ENCODE assay signal across 1 cellular context in genomic region chr16:75175074-75175473, GRCh38.
A peak's percentile ranks its signal among the peaks of the same experiment; 100 is the strongest.
TF ChIP-seq lines count a peak whose summit lies in the region.

No MANE protein-coding gene starts in this region.

TF ChIP-seq in HepG2, 621 proteins besides CTCF, POLR2A, EP300 and RAD21:
- no peak for TF ChIP-seq HOXA3 (CRISPR knock-in tag; IDR thresholded peaks at IDR 0.05)
- TF ChIP-seq ZNF296 (CRISPR knock-in tag; conservative IDR thresholded peaks at IDR 0.05): no peak
- TF ChIP-seq ZNF768 (CRISPR knock-in tag; IDR thresholded peaks at IDR 0.05): peak; percentile 15; the same call in 1 of the 2 replicates
- no peak for TF ChIP-seq PCBP2 (optimal IDR thresholded peaks at IDR 0.05; ENCODE audit: low read depth, low read length, poor library complexity, severe bottlenecking)
- 0 out of 2 replicates have a peak, but pooled peaks have one; percentile 36 for TF ChIP-seq ZNF224 (CRISPR knock-in tag; IDR thresholded peaks at IDR 0.05)
- peak; percentile 52; the same call in 1 of the 2 replicates for TF ChIP-seq NFE2L1 (CRISPR knock-in tag; IDR thresholded peaks at IDR 0.05; ENCODE audit: borderline replicate concordance)
- TF ChIP-seq TFDP1 (CRISPR knock-in tag; IDR thresholded peaks at IDR 0.05; ENCODE audit: borderline replicate concordance): no peak
- peak; percentile 51 for TF ChIP-seq AGO2 (optimal IDR thresholded peaks at IDR 0.05; ENCODE audit: low read depth, low read length)
- no peak for TF ChIP-seq ZNF121 (CRISPR knock-in tag; IDR thresholded peaks at IDR 0.05)
TF ChIP-seq in HepG2: peak in this region for 4.
